In genomic region chr11:8033791-8034585, GRCh38 we compare ENCODE assay signal across 10 cellular contexts. TPM values are rescaled to one million over a fixed set of nuclear protein-coding genes. Genes with fewer than 3 reads are reported as not detected.
A peak's percentile ranks its signal among the peaks of the same experiment; 100 is the strongest.
DNase-seq lines count a peak whose midpoint lies in the region; ATAC-seq, FAIRE-seq and TF ChIP-seq lines count a peak whose summit lies in the region.
"Had no signal": no experiment of that assay in that cellular context is flagged by ENCODE, and none has a peak within 500 bp of the region (broad histone marks: within the 10 kb centered on the region; RNA-seq: fewer than 3 reads in every experiment).

No MANE protein-coding gene starts in this region.

- DNase-seq in activated CD8-positive, alpha-beta memory T cell treated with anti-CD3 and anti-CD28 coated beads for 24 hours = peak; percentile 53
- no peak for DNase-seq in activated CD8-positive, alpha-beta memory T cell treated with anti-CD3 and anti-CD28 coated beads, Interleukin-2, amount 50 U/mL, for 48 hours
- no peak for DNase-seq in T-helper 17 cell
- no peak for DNase-seq in mesothelial cell of epicardium (ENCODE audit: low spot score in 2 of 2, unreplicated experiment in 2 of 2)
- DNase-seq in testis = no peak
- DNase-seq in urothelium cell line (ENCODE audit: low spot score) = no peak
- DNase-seq in SK-N-DZ (ENCODE audit: low spot score) = no peak

- H3K4me1 Mint-ChIP-seq in T-helper 17 cell = peaks cover 18% of the 10 kb centered on the region
- peaks cover 22% of the 10 kb centered on the region for H3K4me1 Mint-ChIP-seq in mesothelial cell of epicardium

- intact Hi-C loops in testis (cut with DNase I; ENCODE audit: low total_unique reads) = no loop called here

- TF ChIP-seq POLR2A in testis (IDR thresholded peaks at IDR 0.05) = no peak

- H3K27ac ChIP-seq in testis = peak overlapping the region; percentile 12 to 55
- H3K27ac ChIP-seq: BLaER1 treated with 17β-estradiol and CSF1 and Interleukin-3, amounts not matched to agents 10 nM and 100 nM had no signal

- H3K4me3 Mint-ChIP-seq in T-helper 17 cell (no peak overlapping the region), mesothelial cell of epicardium (no peak overlapping the region)

- no peaks in the 10 kb centered on the region for H3K27me3 ChIP-seq in testis
- H3K27me3 ChIP-seq: BLaER1 treated with 17β-estradiol and CSF1 and Interleukin-3, amounts not matched to agents 10 nM and 100 nM had no signal

- H3K9me3 ChIP-seq in T-helper 17 cell (ENCODE audit: control insufficient read depth, low read length, poor library complexity, severe bottlenecking) = no peaks in the 10 kb centered on the region
- H3K9me3 ChIP-seq in testis = no peaks in the 10 kb centered on the region
- H3K9me3 ChIP-seq: BLaER1 treated with 17β-estradiol and CSF1 and Interleukin-3, amounts not matched to agents 10 nM and 100 nM had no signal

- H3K36me3 Mint-ChIP-seq in T-helper 17 cell (ENCODE audit: low read depth) (peaks cover 6% of the 10 kb centered on the region), mesothelial cell of epicardium (no peaks in the 10 kb centered on the region)

- TF ChIP-seq CTCF in mesothelial cell of epicardium (IDR thresholded peaks at IDR 0.05; ENCODE audit: unreplicated experiment) (no peak), testis (IDR thresholded peaks at IDR 0.05) (no peak)

- peaks cover 38% of the 10 kb centered on the region for H3K27me3 Mint-ChIP-seq in T-helper 17 cell
- peaks cover 42% of the 10 kb centered on the region for H3K27me3 Mint-ChIP-seq in mesothelial cell of epicardium (ENCODE audit: low read depth)

- no peaks in the 10 kb centered on the region for H3K36me3 ChIP-seq in testis (ENCODE audit: low read depth, missing control alignments)
- H3K36me3 ChIP-seq: BLaER1 treated with 17β-estradiol and CSF1 and Interleukin-3, amounts not matched to agents 10 nM and 100 nM had no signal

- peak overlapping the region; percentile 83 for H3K27ac Mint-ChIP-seq in T-helper 17 cell
- peak overlapping the region; percentile 44 for H3K27ac Mint-ChIP-seq in mesothelial cell of epicardium

- H3K9me3 Mint-ChIP-seq in mesothelial cell of epicardium = no peaks in the 10 kb centered on the region

- ATAC-seq in T-helper 17 cell = no peak
- ATAC-seq in HG03175 (IDR thresholded peaks at IDR 0.05; ENCODE audit: unreplicated experiment) = no peak

- 68 to 84% methylated on average over 9 to 10 of the region's 10 CpGs for WGBS in testis, 2 donors

- H3K4me1 ChIP-seq in testis = peaks cover 26% of the 10 kb centered on the region

- H3K4me3 ChIP-seq in testis = no peak overlapping the region
- H3K4me3 ChIP-seq: BLaER1 treated with 17β-estradiol and CSF1 and Interleukin-3, amounts not matched to agents 10 nM and 100 nM had no signal

- FAIRE-seq in urothelium cell line (lab: Jason Lieb, UNC) = no peak

RNA-seq across cellular contexts. Expression of gene EIF3F, which starts 46.9 kb away (rescaled TPM):
- total RNA-seq in T-helper 17 cell (100 to 1,000 TPM; 376 to 391 TPM), mesothelial cell of epicardium (357 to 369 TPM (median 366 TPM) in 3 replicates), testis (100 to 1,000 TPM; 287 to 387 TPM)
- 268 TPM for polyA plus RNA-seq in testis (ENCODE audit: insufficient read depth, low read depth, low replicate concordance)
- polyA plus RNA-seq in SK-N-DZ (2014; cell fraction: cytosol; rRNA removed) = 348 and 349 TPM in 2 replicates
- 185 and 339 TPM in 2 replicates for polyA plus RNA-seq in SK-N-DZ (2014; cell fraction: nucleus; rRNA removed)

RNA-seq across cellular contexts. Expression of gene TUB, which starts 47.0 kb away (rescaled TPM):
- under 1 TPM; 0.37 to 0.72 TPM for total RNA-seq in T-helper 17 cell
- 51.7 to 53.4 TPM (median 52.8 TPM) in 3 replicates for total RNA-seq in mesothelial cell of epicardium
- total RNA-seq in testis = 10 to 100 TPM; 15.6 to 16.5 TPM
- polyA plus RNA-seq in testis (ENCODE audit: insufficient read depth, low read depth, low replicate concordance) = 8.9 TPM
- polyA plus RNA-seq in SK-N-DZ (2014; cell fraction: cytosol; rRNA removed) = 60.9 and 82.4 TPM in 2 replicates
- 213 and 243 TPM in 2 replicates for polyA plus RNA-seq in SK-N-DZ (2014; cell fraction: nucleus; rRNA removed)
- total RNA-seq: OCI-LY7 had no signal

Comparison
In these comparisons a context has a peak if more than half of its experiments do, and no peak if none do; other contexts are left out.
1. RNA of gene TUB, which starts 47.0 kb away (total RNA-seq): 51.7 to 53.4 TPM in mesothelial cell of epicardium and 15.6 to 16.5 TPM in testis; 0.37 to 0.72 TPM in T-helper 17 cell; every median in the first group is over 4 times any median in the second.